In the genomic region with DNA sequence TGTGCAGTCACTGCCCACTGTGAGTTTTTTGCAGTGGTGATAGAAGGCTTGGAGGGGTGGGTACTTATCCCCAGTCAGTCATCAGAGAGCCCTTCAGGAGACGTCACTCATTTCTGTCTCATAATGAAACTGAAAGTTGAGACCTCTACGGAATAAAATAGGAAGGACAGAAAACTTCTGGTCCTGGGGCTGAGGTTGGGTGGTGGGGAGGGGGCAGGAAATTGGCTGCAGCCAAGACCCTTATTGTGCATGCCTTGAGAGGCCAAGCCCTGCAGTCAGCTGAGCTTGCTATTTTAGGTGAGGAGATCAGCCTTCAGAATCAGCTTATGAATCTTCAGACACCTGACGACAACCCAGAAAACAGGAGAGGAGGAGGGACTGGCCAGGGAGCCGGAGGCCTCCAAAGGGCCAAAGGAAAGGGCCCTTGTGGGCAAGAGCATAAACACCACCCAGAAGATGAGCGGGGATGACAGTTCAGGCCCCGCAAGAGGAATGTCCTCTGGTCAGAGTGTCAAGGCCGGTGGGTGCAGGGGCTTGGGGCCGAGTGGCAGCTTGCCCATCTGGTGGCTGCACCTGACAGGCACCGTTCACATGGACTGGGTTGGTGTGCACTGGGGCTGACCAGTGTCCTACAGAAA, we compare ENCODE assay signal across 9 cellular contexts. TPM values are rescaled to one million over a fixed set of nuclear protein-coding genes. Genes with fewer than 3 reads are reported as not detected.
DNase-seq lines count a peak whose midpoint lies in the region; ATAC-seq and TF ChIP-seq lines count a peak whose summit lies in the region.
"Had no signal": no experiment of that assay in that cellular context is flagged by ENCODE, and none has a peak within 500 bp of the region (broad histone marks: within the 10 kb centered on the region; RNA-seq: fewer than 3 reads in every experiment).

No MANE protein-coding gene starts in this region.

- peaks cover 24% of the 10 kb centered on the region for H3K4me1 Mint-ChIP-seq in activated naive CD4-positive, alpha-beta T cell treated with anti-CD3 and anti-CD28 coated beads, Interleukin-2, amount 10 ng/mL, durations not matched to agents 7 days and 5 days
- H3K4me1 Mint-ChIP-seq in activated T-helper 1 cell treated with anti-CD3 and anti-CD28 coated beads, Interleukin-12 subunit alpha, Interleukin-12 subunit beta, Interleukin-2, Interleukin-4 antibody, amounts not matched to agents 30 ng/mL and 10 ng/mL and 1 ng/mL, durations not matched to agents 14 hours and 24 hours and 36 hours (ENCODE audit: low read depth) = peaks cover 21% of the 10 kb centered on the region
- H3K4me1 Mint-ChIP-seq in stimulated activated naive B cell treated with anti-CD40 and anti-IgM and Interleukin-4, amounts not matched to agents 10 μg/mL and 1 μg/mL and 100 μg/mL, for 72 hours = peaks cover 24 to 38% of the 10 kb centered on the region in 2 donors
- H3K4me1 Mint-ChIP-seq in Caco-2 (ENCODE audit: low read depth, unreplicated experiment) = no peaks in the 10 kb centered on the region

- TF ChIP-seq CTCF in Caco-2 (IDR thresholded peaks at IDR 0.05; ENCODE audit: insufficient read depth in 1 of 2, low read depth in 1 of 2, low read length in 1 of 2, severe bottlenecking in 1 of 2, unreplicated experiment in 1 of 2) = no peak

- H3K4me1 ChIP-seq in Caco-2 = no peaks in the 10 kb centered on the region

- no peaks in the 10 kb centered on the region for H3K9me3 Mint-ChIP-seq in activated naive CD4-positive, alpha-beta T cell treated with anti-CD3 and anti-CD28 coated beads, Interleukin-2, amount 10 ng/mL, durations not matched to agents 7 days and 5 days
- no peaks in the 10 kb centered on the region for H3K9me3 Mint-ChIP-seq in activated T-helper 1 cell treated with anti-CD3 and anti-CD28 coated beads, Interleukin-12 subunit alpha, Interleukin-12 subunit beta, Interleukin-2, Interleukin-4 antibody, amounts not matched to agents 30 ng/mL and 10 ng/mL and 1 ng/mL, durations not matched to agents 14 hours and 24 hours and 36 hours
- H3K9me3 Mint-ChIP-seq in stimulated activated naive B cell treated with anti-CD40 and anti-IgM and Interleukin-4, amounts not matched to agents 10 μg/mL and 1 μg/mL and 100 μg/mL, for 72 hours = no peaks in the 10 kb centered on the region
- no peaks in the 10 kb centered on the region for H3K9me3 Mint-ChIP-seq in Caco-2 (ENCODE audit: unreplicated experiment)

- no peaks in the 10 kb centered on the region for H3K27me3 ChIP-seq in Caco-2 (replicated peaks; ENCODE audit: control insufficient read depth, insufficient read depth, low read length)

- intact Hi-C loops in activated T-helper 1 cell treated with anti-CD3 and anti-CD28 coated beads, Interleukin-12 subunit alpha, Interleukin-12 subunit beta, Interleukin-2, Interleukin-4 antibody, amounts not matched to agents 30 ng/mL and 10 ng/mL and 1 ng/mL, durations not matched to agents 14 hours and 24 hours and 36 hours (cut with micrococcal nuclease) = loop anchor here (1.0 to 5.0 kb wide), 4 partner anchors 16 to 65 kb away; no protein-coding TSS in a partner anchor
- intact Hi-C loops in Caco-2 (cut with micrococcal nuclease; ENCODE audit: unreplicated experiment) = no loop called here

- POLR2A ChIA-PET in Caco-2 (lab: Charles Lee) = no interaction called here

- H3K4me3 Mint-ChIP-seq in activated naive CD4-positive, alpha-beta T cell treated with anti-CD3 and anti-CD28 coated beads, Interleukin-2, amount 10 ng/mL, durations not matched to agents 7 days and 5 days = peak overlapping the region; percentile 66
- peak overlapping the region; percentile 81 for H3K4me3 Mint-ChIP-seq in activated T-helper 1 cell treated with anti-CD3 and anti-CD28 coated beads, Interleukin-12 subunit alpha, Interleukin-12 subunit beta, Interleukin-2, Interleukin-4 antibody, amounts not matched to agents 30 ng/mL and 10 ng/mL and 1 ng/mL, durations not matched to agents 14 hours and 24 hours and 36 hours
- H3K4me3 Mint-ChIP-seq in stimulated activated naive B cell treated with anti-CD40 and anti-IgM and Interleukin-4, amounts not matched to agents 10 μg/mL and 1 μg/mL and 100 μg/mL, for 72 hours = peak overlapping the region; percentile 81 to 84
- H3K4me3 Mint-ChIP-seq in Caco-2 (ENCODE audit: unreplicated experiment) = no peak overlapping the region

- no peaks in the 10 kb centered on the region for H3K36me3 ChIP-seq in Caco-2 (ENCODE audit: control insufficient read depth, insufficient read depth, low read length)
- H3K36me3 ChIP-seq: heart left ventricle had no signal

- H3K27me3 Mint-ChIP-seq in activated naive CD4-positive, alpha-beta T cell treated with anti-CD3 and anti-CD28 coated beads, Interleukin-2, amount 10 ng/mL, durations not matched to agents 7 days and 5 days = peaks cover 8% of the 10 kb centered on the region
- H3K27me3 Mint-ChIP-seq in activated T-helper 1 cell treated with anti-CD3 and anti-CD28 coated beads, Interleukin-12 subunit alpha, Interleukin-12 subunit beta, Interleukin-2, Interleukin-4 antibody, amounts not matched to agents 30 ng/mL and 10 ng/mL and 1 ng/mL, durations not matched to agents 14 hours and 24 hours and 36 hours (ENCODE audit: insufficient read depth) = no peaks in the 10 kb centered on the region
- H3K27me3 Mint-ChIP-seq in stimulated activated naive B cell treated with anti-CD40 and anti-IgM and Interleukin-4, amounts not matched to agents 10 μg/mL and 1 μg/mL and 100 μg/mL, for 72 hours = no peaks in the 10 kb centered on the region
- no peaks in the 10 kb centered on the region for H3K27me3 Mint-ChIP-seq in Caco-2 (ENCODE audit: insufficient read depth, unreplicated experiment)

- H3K27ac Mint-ChIP-seq in activated naive CD4-positive, alpha-beta T cell treated with anti-CD3 and anti-CD28 coated beads, Interleukin-2, amount 10 ng/mL, durations not matched to agents 7 days and 5 days = peak overlapping the region; percentile 91
- peak overlapping the region; percentile 76 for H3K27ac Mint-ChIP-seq in activated T-helper 1 cell treated with anti-CD3 and anti-CD28 coated beads, Interleukin-12 subunit alpha, Interleukin-12 subunit beta, Interleukin-2, Interleukin-4 antibody, amounts not matched to agents 30 ng/mL and 10 ng/mL and 1 ng/mL, durations not matched to agents 14 hours and 24 hours and 36 hours
- H3K27ac Mint-ChIP-seq in stimulated activated naive B cell treated with anti-CD40 and anti-IgM and Interleukin-4, amounts not matched to agents 10 μg/mL and 1 μg/mL and 100 μg/mL, for 72 hours = peak overlapping the region; percentile 96
- no peak overlapping the region for H3K27ac Mint-ChIP-seq in Caco-2 (ENCODE audit: unreplicated experiment)

- no TSS peak for BruUV-seq in Caco-2 (replicated peaks; lab: Mats Ljungman, UMichigan)

- H3K36me3 Mint-ChIP-seq in activated naive CD4-positive, alpha-beta T cell treated with anti-CD3 and anti-CD28 coated beads, Interleukin-2, amount 10 ng/mL, durations not matched to agents 7 days and 5 days = no peaks in the 10 kb centered on the region
- H3K36me3 Mint-ChIP-seq in activated T-helper 1 cell treated with anti-CD3 and anti-CD28 coated beads, Interleukin-12 subunit alpha, Interleukin-12 subunit beta, Interleukin-2, Interleukin-4 antibody, amounts not matched to agents 30 ng/mL and 10 ng/mL and 1 ng/mL, durations not matched to agents 14 hours and 24 hours and 36 hours (ENCODE audit: low read depth) = peaks cover 2% of the 10 kb centered on the region
- no peaks in the 10 kb centered on the region for H3K36me3 Mint-ChIP-seq in stimulated activated naive B cell treated with anti-CD40 and anti-IgM and Interleukin-4, amounts not matched to agents 10 μg/mL and 1 μg/mL and 100 μg/mL, for 72 hours
- no peaks in the 10 kb centered on the region for H3K36me3 Mint-ChIP-seq in Caco-2 (ENCODE audit: insufficient read depth, unreplicated experiment)

- H3K4me3 ChIP-seq in Caco-2 (ENCODE audit: low read depth, low read length) = no peak overlapping the region

- H3K9me3 ChIP-seq in Caco-2 = no peaks in the 10 kb centered on the region
- H3K9me3 ChIP-seq: heart left ventricle had no signal

- CTCF ChIA-PET in activated naive CD4-positive, alpha-beta T cell treated with anti-CD3 and anti-CD28 coated beads, Interleukin-2, amount 10 ng/mL, durations not matched to agents 7 days and 5 days (lab: Charles Lee) = no interaction called here
- CTCF ChIA-PET in Caco-2 (lab: Charles Lee) = interaction anchor here (0.7 kb wide), 1 partner anchor 66 kb away, joined by 3 read pairs; no protein-coding TSS in a partner anchor

- peak; percentile 68 for ATAC-seq in HG03097 (IDR thresholded peaks at IDR 0.05; ENCODE audit: low FRiP score, unreplicated experiment)
- ATAC-seq in stimulated activated naive B cell treated with anti-CD40 and anti-IgM and Interleukin-4, amounts not matched to agents 10 μg/mL and 1 μg/mL and 100 μg/mL, for 72 hours (replicated peaks) = peak; percentile 90 to 94

- DNase-seq in activated naive CD4-positive, alpha-beta T cell treated with anti-CD3 and anti-CD28 coated beads, Interleukin-2, amount 10 ng/mL, durations not matched to agents 7 days and 5 days = peak; percentile 67
- DNase-seq in activated naive CD4-positive, alpha-beta T cell treated with anti-CD3 and anti-CD28 coated beads, Interleukin-2, amount 50 U/mL, for 16 hours = no peak
- peak; percentile 52 for DNase-seq in activated T-helper 1 cell treated with anti-CD3 and anti-CD28 coated beads, Interleukin-12 subunit alpha, Interleukin-12 subunit beta, Interleukin-2, Interleukin-4 antibody, amounts not matched to agents 30 ng/mL and 10 ng/mL and 1 ng/mL, durations not matched to agents 14 hours and 24 hours and 36 hours (ENCODE audit: low spot score)
- DNase-seq in stimulated activated naive B cell treated with anti-CD40 and anti-IgM and Interleukin-4, amounts not matched to agents 10 μg/mL and 1 μg/mL and 100 μg/mL, for 72 hours = no peak
- DNase-seq in T-helper 9 cell (no peak), Caco-2 (no peak), AG08396 (ENCODE audit: low spot score) (no peak)
- DNase-seq: heart left ventricle had no signal

RNA-seq across cellular contexts. Expression of a gene that starts 17.9 kb away (rescaled TPM):
- 3.4 and 3.7 TPM in 2 replicates for total RNA-seq in activated T-helper 1 cell treated with anti-CD3 and anti-CD28 coated beads, Interleukin-12 subunit alpha, Interleukin-12 subunit beta, Interleukin-2, Interleukin-4 antibody, amounts not matched to agents 30 ng/mL and 10 ng/mL and 1 ng/mL, durations not matched to agents 14 hours and 24 hours and 36 hours
- total RNA-seq in Caco-2 (2022) = not detected in 2 replicates

Comparison
In these comparisons a context has a peak if more than half of its experiments do, and no peak if none do; other contexts are left out.
1. DNase-seq: peak in activated naive CD4-positive, alpha-beta T cell treated with anti-CD3 and anti-CD28 coated beads, Interleukin-2, amount 10 ng/mL, durations not matched to agents 7 days and 5 days (single experiment) and activated T-helper 1 cell treated with anti-CD3 and anti-CD28 coated beads, Interleukin-12 subunit alpha, Interleukin-12 subunit beta, Interleukin-2, Interleukin-4 antibody, amounts not matched to agents 30 ng/mL and 10 ng/mL and 1 ng/mL, durations not matched to agents 14 hours and 24 hours and 36 hours (single experiment); none in activated naive CD4-positive, alpha-beta T cell treated with anti-CD3 and anti-CD28 coated beads, Interleukin-2, amount 50 U/mL, for 16 hours (single experiment), stimulated activated naive B cell treated with anti-CD40 and anti-IgM and Interleukin-4, amounts not matched to agents 10 μg/mL and 1 μg/mL and 100 μg/mL, for 72 hours (single experiment), T-helper 9 cell (single experiment), Caco-2 (0 of 2) and AG08396 (single experiment).